Comparison of ENCODE assay signal across 8 cellular contexts in the genomic region with DNA sequence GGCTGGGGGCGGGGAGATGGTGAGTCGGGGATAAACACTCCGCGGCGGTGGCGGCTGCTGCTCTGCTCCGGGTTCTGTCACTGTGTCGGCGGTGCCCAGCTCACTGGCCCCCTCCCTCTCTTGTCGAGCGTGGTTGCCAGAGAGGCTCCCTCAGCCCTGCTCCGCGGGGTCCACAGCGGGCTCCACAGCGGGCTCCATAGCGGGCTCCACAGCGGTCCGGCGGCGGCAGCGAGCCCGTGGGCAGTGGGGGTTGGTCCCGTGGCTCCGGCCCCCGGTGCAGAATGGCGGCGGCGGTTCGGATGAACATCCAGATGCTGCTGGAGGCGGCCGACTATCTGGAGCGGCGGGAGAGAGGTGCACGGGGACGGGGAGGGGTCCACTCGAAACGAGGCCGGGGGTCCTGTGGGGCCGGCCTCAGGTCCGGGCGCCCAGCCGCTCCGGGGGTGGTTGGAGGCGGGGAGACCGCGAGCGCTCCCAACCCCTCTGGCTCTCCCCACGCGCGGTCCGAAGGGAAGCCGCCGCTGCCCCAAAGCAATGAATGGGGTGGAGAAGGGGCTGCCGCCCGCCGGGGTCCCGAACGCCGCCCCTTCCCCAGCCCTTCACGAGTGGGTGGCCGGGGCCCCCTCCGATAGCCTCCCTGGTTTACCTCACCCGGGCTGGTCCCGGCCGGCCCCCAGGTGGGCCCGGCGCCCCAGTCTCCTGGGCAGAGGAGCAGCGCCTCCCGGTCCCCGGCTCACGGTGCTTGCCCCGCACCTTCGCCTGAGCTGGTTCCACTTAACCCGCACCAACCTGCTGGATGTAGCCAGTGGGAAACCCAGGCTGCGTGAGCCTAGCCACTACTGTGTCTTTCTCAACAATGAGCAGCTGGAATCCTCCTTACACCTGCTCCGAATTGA. TPM values are rescaled to one million over a fixed set of nuclear protein-coding genes. Genes with fewer than 3 reads are reported as not detected.
A peak's percentile ranks its signal among the peaks of the same experiment; 100 is the strongest.
DNase-seq lines count a peak whose midpoint lies in the region; ATAC-seq and TF ChIP-seq lines count a peak whose summit lies in the region.

A gene with protein sequence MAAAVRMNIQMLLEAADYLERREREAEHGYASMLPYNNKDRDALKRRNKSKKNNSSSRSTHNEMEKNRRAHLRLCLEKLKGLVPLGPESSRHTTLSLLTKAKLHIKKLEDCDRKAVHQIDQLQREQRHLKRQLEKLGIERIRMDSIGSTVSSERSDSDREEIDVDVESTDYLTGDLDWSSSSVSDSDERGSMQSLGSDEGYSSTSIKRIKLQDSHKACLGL (plus strand): TSS at position 60 of the 896 bp plus-strand sequence. CDS start 222 bp downstream, at position 282.

- in situ Hi-C loops in HAP-1 (cut with MboI; ENCODE audit: low sequenced_read_pairs): loop anchor here (10.0 to 25.0 kb wide), 3 partner anchors 150 to 722 kb away; a partner anchor contains a TSS

- intact Hi-C loops in esophagus muscularis mucosa (cut with DNase I): no loop called here

- H3K4me1 Mint-ChIP-seq in natural killer cell treated with Interleukin-12 subunit alpha and Interleukin-12 subunit beta and Interleukin-15 and Interleukin-18, amount 100 ng/mL, for 72 hours (ENCODE audit: low read depth in 2 of 2): peaks cover 23 to 37% of the 10 kb centered on the region in 2 donors

- H3K9me3 ChIP-seq in HAP-1: no peaks in the 10 kb centered on the region
- H3K9me3 ChIP-seq in esophagus muscularis mucosa: no peaks in the 10 kb centered on the region

- peak within 1 kb of the TSS; percentile 94 to 99 (median 98) for H3K27ac ChIP-seq in esophagus muscularis mucosa (replicated peaks in 1 of 4)

- ATAC-seq in natural killer cell treated with Interleukin-12 subunit alpha and Interleukin-12 subunit beta and Interleukin-15 and Interleukin-18, amount 100 ng/mL, for 72 hours: no peak
- ATAC-seq in HG03342 (IDR thresholded peaks at IDR 0.05; ENCODE audit: unreplicated experiment): no peak

- WGBS in esophagus muscularis mucosa: 1% methylated on average over 15 of the region's 76 CpGs

- H3K4me1 ChIP-seq in HAP-1 (peaks cover 14% of the 10 kb centered on the region), esophagus muscularis mucosa (peaks cover 24 to 53% (median 51%) of the 10 kb centered on the region in 4 donors)

- H3K27ac Mint-ChIP-seq in natural killer cell treated with Interleukin-12 subunit alpha and Interleukin-12 subunit beta and Interleukin-15 and Interleukin-18, amount 100 ng/mL, for 72 hours: peak within 1 kb of the TSS; percentile 77 to 81

- H3K36me3 ChIP-seq in HAP-1 (replicated peaks): peaks cover 7% of the 10 kb centered on the region
- H3K36me3 ChIP-seq in esophagus muscularis mucosa: peaks cover under 1 to 23% (median 10%) of the 10 kb centered on the region in 4 donors

- DNase-seq in D341Med (ENCODE audit: low spot score) (peak; percentile 56), HAP-1 (ENCODE audit: low spot score in 2 of 2) (peak in 1 of 2 experiments; percentile 28), UCSD-AML1 (lab: John Stamatoyannopoulos, UW; ENCODE audit: unreplicated experiment) (peak; percentile 45), esophagus muscularis mucosa (ENCODE audit: extremely low spot score) (no peak), middle frontal gyrus (ENCODE audit: extremely low spot score, low spot score) (no peak), OCI-M2 (lab: John Stamatoyannopoulos, UW; ENCODE audit: unreplicated experiment) (no peak)
- peak; percentile 65 for DNase-seq in natural killer cell treated with Interleukin-12 subunit alpha and Interleukin-12 subunit beta and Interleukin-15 and Interleukin-18, amount 100 ng/mL, for 72 hours (ENCODE audit: low spot score)

- H3K36me3 Mint-ChIP-seq in natural killer cell treated with Interleukin-12 subunit alpha and Interleukin-12 subunit beta and Interleukin-15 and Interleukin-18, amount 100 ng/mL, for 72 hours: peaks cover 19% of the 10 kb centered on the region

- H3K27me3 ChIP-seq in HAP-1 (ENCODE audit: low read depth) (no peaks in the 10 kb centered on the region), esophagus muscularis mucosa (no peaks in the 10 kb centered on the region)

- peak within 1 kb of the TSS; percentile 81 for H3K4me3 Mint-ChIP-seq in natural killer cell treated with Interleukin-12 subunit alpha and Interleukin-12 subunit beta and Interleukin-15 and Interleukin-18, amount 100 ng/mL, for 72 hours

- TF ChIP-seq POLR2A in esophagus muscularis mucosa (IDR thresholded peaks at IDR 0.05; ENCODE audit: low read depth): peak; percentile 95

- peak within 1 kb of the TSS; percentile 91 for H3K4me3 ChIP-seq in HAP-1
- H3K4me3 ChIP-seq in esophagus muscularis mucosa: peak within 1 kb of the TSS; percentile 76 to 99 (median 94)

- H3K27me3 Mint-ChIP-seq in natural killer cell treated with Interleukin-12 subunit alpha and Interleukin-12 subunit beta and Interleukin-15 and Interleukin-18, amount 100 ng/mL, for 72 hours: no peaks in the 10 kb centered on the region

- H3K9me3 Mint-ChIP-seq in natural killer cell treated with Interleukin-12 subunit alpha and Interleukin-12 subunit beta and Interleukin-15 and Interleukin-18, amount 100 ng/mL, for 72 hours: no peaks in the 10 kb centered on the region

- TF ChIP-seq CTCF in esophagus muscularis mucosa (IDR thresholded peaks at IDR 0.05): no peak

- TF ChIP-seq EP300 in esophagus muscularis mucosa (IDR thresholded peaks at IDR 0.05): no peak

RNA-seq across cellular contexts. Expression of the gene that starts here (rescaled TPM):
- total RNA-seq in esophagus muscularis mucosa: 10 to 100 TPM in 2 of 4 donors, 1 to 10 TPM in 2; 7.7 to 21.2 (median 11.5) TPM
- total RNA-seq in natural killer cell treated with Interleukin-12 subunit alpha and Interleukin-12 subunit beta and Interleukin-15 and Interleukin-18, amount 100 ng/mL, for 72 hours: 10 to 100 TPM; 27.6 to 42.7 TPM

Comparison
In these comparisons a context has a peak if more than half of its experiments do, and no peak if none do; other contexts are left out.
1. DNase-seq: peak in D341Med (single experiment), UCSD-AML1 (single experiment) and natural killer cell treated with Interleukin-12 subunit alpha and Interleukin-12 subunit beta and Interleukin-15 and Interleukin-18, amount 100 ng/mL, for 72 hours (single experiment); none in esophagus muscularis mucosa (single experiment), middle frontal gyrus (single experiment) and OCI-M2 (single experiment).